In genomic region chr9:96984887-96985286, GRCh38 we compare ENCODE assay signal across 7 cellular contexts. TPM values are rescaled to one million over a fixed set of nuclear protein-coding genes. Genes with fewer than 3 reads are reported as not detected.
"Had no signal": no experiment of that assay in that cellular context is flagged by ENCODE, and none has a peak within 500 bp of the region (broad histone marks: within the 10 kb centered on the region; RNA-seq: fewer than 3 reads in every experiment).

No MANE protein-coding gene starts in this region.

RNA-seq across cellular contexts. Expression of gene CTSV, which starts 54.1 kb away (rescaled TPM):
- total RNA-seq: Right ventricle myocardium superior had no signal

RNA-seq across cellular contexts. Expression of gene NUTM2G, which starts 56.2 kb away (rescaled TPM):
- total RNA-seq: K562, M059J, PC-3, Peyer's patch, Right ventricle myocardium superior, SJSA1 had no signal
- polyA plus RNA-seq: SK-N-SH had no signal
